In genomic region chr3:49017646-49017977, GRCh38 we compare ENCODE assay signal across 8 cellular contexts. TPM values are rescaled to one million over a fixed set of nuclear protein-coding genes. Genes with fewer than 3 reads are reported as not detected.
DNase-seq lines count a peak whose midpoint lies in the region; TF ChIP-seq lines count a peak whose summit lies in the region.

No MANE protein-coding gene starts in this region.

- WGBS in lower leg skin, 2 donors, result 1 to 18% methylated on average over 2 to 21 of the region's 21 CpGs
- 2% methylated on average over 21 of the region's 21 CpGs for WGBS in urinary bladder

- peak overlapping the region; percentile 14 for H3K27ac ChIP-seq in urinary bladder (ENCODE audit: low read depth)

- H3K36me3 ChIP-seq in urinary bladder (ENCODE audit: insufficient read depth), result peaks cover 10% of the 10 kb centered on the region

- H3K4me1 Mint-ChIP-seq in HFFc6 (ENCODE audit: low read depth), result peaks cover 27% of the 10 kb centered on the region; the same call in 1 of the 2 replicates
- H3K4me1 Mint-ChIP-seq in activated naive CD8-positive, alpha-beta T cell treated with anti-CD3 and anti-CD28 coated beads for 36 hours, result peaks cover 17% of the 10 kb centered on the region

- H3K36me3 Mint-ChIP-seq in HFFc6 (ENCODE audit: low read depth), result peaks cover 20% of the 10 kb centered on the region
- peaks cover 12% of the 10 kb centered on the region for H3K36me3 Mint-ChIP-seq in activated naive CD8-positive, alpha-beta T cell treated with anti-CD3 and anti-CD28 coated beads for 36 hours

- H3K27me3 Mint-ChIP-seq in HFFc6 (ENCODE audit: insufficient read depth), result peaks cover 5% of the 10 kb centered on the region
- peaks cover 3% of the 10 kb centered on the region for H3K27me3 Mint-ChIP-seq in activated naive CD8-positive, alpha-beta T cell treated with anti-CD3 and anti-CD28 coated beads for 36 hours

- H3K4me3 Mint-ChIP-seq in HFFc6, result peak overlapping the region; percentile 87
- peak overlapping the region; percentile 94 for H3K4me3 Mint-ChIP-seq in activated naive CD8-positive, alpha-beta T cell treated with anti-CD3 and anti-CD28 coated beads for 36 hours

- intact Hi-C loops in lower leg skin (cut with DNase I; ENCODE audit: low total_unique reads), result no loop called here

- peak overlapping the region; percentile 50 for H3K4me3 ChIP-seq in lower leg skin (ENCODE audit: low read depth, poor library complexity, severe bottlenecking)
- H3K4me3 ChIP-seq in urinary bladder (ENCODE audit: low read depth, low read length), result peak overlapping the region; percentile 77

- no peaks in the 10 kb centered on the region for H3K9me3 Mint-ChIP-seq in HFFc6
- no peaks in the 10 kb centered on the region for H3K9me3 Mint-ChIP-seq in activated naive CD8-positive, alpha-beta T cell treated with anti-CD3 and anti-CD28 coated beads for 36 hours

- TF ChIP-seq POLR2A in lower leg skin (IDR thresholded peaks at IDR 0.05), result no peak

- DNase-seq in 8988T (peak; percentile 39), HFFc6 (no peak), lower leg skin (ENCODE audit: low spot score in 2 of 2) (peak in 1 of 2 donors; percentile 88), mucosa of gallbladder (ENCODE audit: low spot score) (no peak), retina (no peak), NCI-H226 (no peak)
- no peak for DNase-seq in activated naive CD8-positive, alpha-beta T cell treated with anti-CD3 and anti-CD28 coated beads for 36 hours

- TF ChIP-seq CTCF in HFFc6 (IDR thresholded peaks at IDR 0.05), result no peak
- TF ChIP-seq CTCF in lower leg skin (IDR thresholded peaks at IDR 0.05), result no peak

- H3K27ac Mint-ChIP-seq in HFFc6, result peak overlapping the region; percentile 68
- peak overlapping the region; percentile 51 for H3K27ac Mint-ChIP-seq in activated naive CD8-positive, alpha-beta T cell treated with anti-CD3 and anti-CD28 coated beads for 36 hours

- no peaks in the 10 kb centered on the region for H3K4me1 ChIP-seq in urinary bladder (ENCODE audit: insufficient read depth)

RNA-seq across cellular contexts. Expression of gene DALRD3, which starts 0.8 kb away (rescaled TPM):
- 10 to 100 TPM; 25.3 to 33.9 (median 29.5) TPM for total RNA-seq in HFFc6 (2021; fragmentation: NEBNext Ultra II Directional; extraction: Animal tissue kit (Norgen Biotek cat#: 25700))
- total RNA-seq in activated naive CD8-positive, alpha-beta T cell treated with anti-CD3 and anti-CD28 coated beads for 36 hours, result 10 to 100 TPM; 22.3 to 24.7 TPM
- total RNA-seq in lower leg skin (10 to 100 TPM; 51.5 to 78.4 (median 62.1) TPM), urinary bladder (26.7 TPM), mucosa of gallbladder (37.1 TPM)
- 28.3 TPM for polyA plus RNA-seq in urinary bladder

RNA-seq across cellular contexts. Expression of gene NDUFAF3, which starts 4.3 kb away (rescaled TPM):
- 100 to 1,000 TPM; 129 to 164 (median 153) TPM for total RNA-seq in HFFc6 (2021; fragmentation: NEBNext Ultra II Directional; extraction: Animal tissue kit (Norgen Biotek cat#: 25700))
- 10 to 100 TPM; 82.0 to 82.5 TPM for total RNA-seq in activated naive CD8-positive, alpha-beta T cell treated with anti-CD3 and anti-CD28 coated beads for 36 hours
- total RNA-seq in lower leg skin (10 to 100 TPM; 24.2 to 85.9 (median 65.0) TPM), urinary bladder (43.2 TPM), mucosa of gallbladder (83.3 TPM)
- polyA plus RNA-seq in urinary bladder, result 81.6 TPM

RNA-seq across cellular contexts. Expression of gene WDR6, which starts 10.4 kb away (rescaled TPM):
- 100 to 1,000 TPM; 107 to 123 (median 115) TPM for total RNA-seq in HFFc6 (2021; fragmentation: NEBNext Ultra II Directional; extraction: Animal tissue kit (Norgen Biotek cat#: 25700))
- 100 to 1,000 TPM; 135 to 140 TPM for total RNA-seq in activated naive CD8-positive, alpha-beta T cell treated with anti-CD3 and anti-CD28 coated beads for 36 hours
- total RNA-seq in lower leg skin (10 to 100 TPM; 39.5 to 86.9 (median 49.8) TPM), urinary bladder (66.2 TPM), mucosa of gallbladder (283 TPM)
- 132 TPM for polyA plus RNA-seq in urinary bladder

RNA-seq across cellular contexts. Expression of gene IMPDH2, which starts 11.6 kb away (rescaled TPM):
- 100 to 1,000 TPM; 195 to 228 (median 202) TPM for total RNA-seq in HFFc6 (2021; fragmentation: NEBNext Ultra II Directional; extraction: Animal tissue kit (Norgen Biotek cat#: 25700))
- 100 to 1,000 TPM; 532 to 549 TPM for total RNA-seq in activated naive CD8-positive, alpha-beta T cell treated with anti-CD3 and anti-CD28 coated beads for 36 hours
- total RNA-seq in lower leg skin (100 to 1,000 TPM; 205 to 275 (median 222) TPM), urinary bladder (247 TPM), mucosa of gallbladder (136 TPM)
- polyA plus RNA-seq in urinary bladder, result 192 TPM

RNA-seq across cellular contexts. Expression of gene P4HTM, which starts 27.6 kb away (rescaled TPM):
- total RNA-seq in HFFc6 (2021; fragmentation: NEBNext Ultra II Directional; extraction: Animal tissue kit (Norgen Biotek cat#: 25700)), result 10 to 100 TPM; 29.1 to 41.4 (median 31.6) TPM
- total RNA-seq in activated naive CD8-positive, alpha-beta T cell treated with anti-CD3 and anti-CD28 coated beads for 36 hours, result 10 to 100 TPM; 20.7 TPM
- total RNA-seq in lower leg skin (10 to 100 TPM; 23.4 to 41.9 (median 36.0) TPM), urinary bladder (30.9 TPM), mucosa of gallbladder (104 TPM)
- polyA plus RNA-seq in urinary bladder, result 31.6 TPM
